1 cellular context compared by ENCODE assay signal in the genomic region with DNA sequence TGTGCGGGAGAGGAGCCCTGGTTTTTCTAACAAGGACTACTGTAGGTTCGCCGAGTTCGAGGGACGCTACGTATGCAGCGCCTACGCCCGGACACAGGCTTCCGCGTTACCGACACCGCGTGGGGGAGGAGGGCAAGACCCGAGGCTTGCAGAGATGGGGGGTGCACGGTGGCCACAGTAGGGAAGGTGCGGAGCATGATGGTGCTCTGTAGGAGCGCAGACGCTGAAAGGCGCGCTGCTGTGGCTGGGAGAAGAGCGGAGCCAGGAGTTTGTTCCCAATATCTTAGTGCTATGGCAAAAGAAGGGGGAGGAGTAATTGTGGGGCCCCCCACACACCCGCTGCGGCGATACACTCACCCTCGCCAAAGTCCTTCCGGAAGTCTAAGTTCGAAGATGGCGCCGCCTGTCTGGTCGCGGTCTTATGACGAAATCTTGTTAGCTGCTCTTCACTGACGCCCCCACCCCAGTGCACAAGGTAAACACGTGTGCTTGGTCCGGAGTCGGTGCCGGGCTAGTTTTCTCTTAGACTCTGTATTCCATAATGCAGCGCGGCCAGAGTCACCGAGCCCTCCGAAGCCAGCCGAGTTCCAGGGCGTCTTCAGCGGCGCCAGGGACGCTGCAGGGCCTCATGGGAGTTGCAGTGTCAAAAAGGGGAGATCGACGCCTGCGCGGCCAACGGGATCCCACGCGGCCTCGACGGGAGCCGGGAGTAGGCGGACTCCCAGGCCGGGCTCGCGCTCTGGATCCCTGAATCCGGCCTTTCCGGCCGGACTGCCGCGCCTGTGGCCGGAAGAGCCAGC.
TF ChIP-seq lines count a peak whose summit lies in the region.

A gene with protein sequence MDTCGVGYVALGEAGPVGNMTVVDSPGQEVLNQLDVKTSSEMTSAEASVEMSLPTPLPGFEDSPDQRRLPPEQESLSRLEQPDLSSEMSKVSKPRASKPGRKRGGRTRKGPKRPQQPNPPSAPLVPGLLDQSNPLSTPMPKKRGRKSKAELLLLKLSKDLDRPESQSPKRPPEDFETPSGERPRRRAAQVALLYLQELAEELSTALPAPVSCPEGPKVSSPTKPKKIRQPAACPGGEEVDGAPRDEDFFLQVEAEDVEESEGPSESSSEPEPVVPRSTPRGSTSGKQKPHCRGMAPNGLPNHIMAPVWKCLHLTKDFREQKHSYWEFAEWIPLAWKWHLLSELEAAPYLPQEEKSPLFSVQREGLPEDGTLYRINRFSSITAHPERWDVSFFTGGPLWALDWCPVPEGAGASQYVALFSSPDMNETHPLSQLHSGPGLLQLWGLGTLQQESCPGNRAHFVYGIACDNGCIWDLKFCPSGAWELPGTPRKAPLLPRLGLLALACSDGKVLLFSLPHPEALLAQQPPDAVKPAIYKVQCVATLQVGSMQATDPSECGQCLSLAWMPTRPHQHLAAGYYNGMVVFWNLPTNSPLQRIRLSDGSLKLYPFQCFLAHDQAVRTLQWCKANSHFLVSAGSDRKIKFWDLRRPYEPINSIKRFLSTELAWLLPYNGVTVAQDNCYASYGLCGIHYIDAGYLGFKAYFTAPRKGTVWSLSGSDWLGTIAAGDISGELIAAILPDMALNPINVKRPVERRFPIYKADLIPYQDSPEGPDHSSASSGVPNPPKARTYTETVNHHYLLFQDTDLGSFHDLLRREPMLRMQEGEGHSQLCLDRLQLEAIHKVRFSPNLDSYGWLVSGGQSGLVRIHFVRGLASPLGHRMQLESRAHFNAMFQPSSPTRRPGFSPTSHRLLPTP (minus strand): TSS at position 383 of the 800 bp plus-strand sequence. CDS start 13,210 bp downstream, outside the sequence.

TF ChIP-seq in HepG2, 621 proteins besides CTCF, POLR2A, EP300 and RAD21 (continued from another document and continues in another):
- no peak for TF ChIP-seq ZBTB40 (IDR thresholded peaks at IDR 0.05)
- peak; percentile 70 for TF ChIP-seq ZBTB40 (CRISPR knock-in tag; IDR thresholded peaks at IDR 0.05)
- peak; percentile 63; the same call in 1 of the 2 replicates for TF ChIP-seq CBX5 (CRISPR knock-in tag; IDR thresholded peaks at IDR 0.05; ENCODE audit: borderline replicate concordance)
- TF ChIP-seq FOXC1 (CRISPR knock-in tag; IDR thresholded peaks at IDR 0.05; ENCODE audit: borderline replicate concordance) = peak; percentile 89
- no peak for TF ChIP-seq SNRNP70 (IDR thresholded peaks at IDR 0.05; ENCODE audit: low read depth, low read length)
- TF ChIP-seq ZNF501 (CRISPR knock-in tag; IDR thresholded peaks at IDR 0.05) = peak; percentile 99
- TF ChIP-seq TOPORS (CRISPR knock-in tag; IDR thresholded peaks at IDR 0.05) = no peak
- peak; percentile 83; the same call in 1 of the 2 replicates for TF ChIP-seq E2F2 (CRISPR knock-in tag; IDR thresholded peaks at IDR 0.05; ENCODE audit: borderline replicate concordance)
- no peak for TF ChIP-seq BRCA1 (CRISPR knock-in tag; IDR thresholded peaks at IDR 0.05)
- TF ChIP-seq RARG (CRISPR knock-in tag; IDR thresholded peaks at IDR 0.05; ENCODE audit: low read depth) = no peak
- TF ChIP-seq, protein P1, sequence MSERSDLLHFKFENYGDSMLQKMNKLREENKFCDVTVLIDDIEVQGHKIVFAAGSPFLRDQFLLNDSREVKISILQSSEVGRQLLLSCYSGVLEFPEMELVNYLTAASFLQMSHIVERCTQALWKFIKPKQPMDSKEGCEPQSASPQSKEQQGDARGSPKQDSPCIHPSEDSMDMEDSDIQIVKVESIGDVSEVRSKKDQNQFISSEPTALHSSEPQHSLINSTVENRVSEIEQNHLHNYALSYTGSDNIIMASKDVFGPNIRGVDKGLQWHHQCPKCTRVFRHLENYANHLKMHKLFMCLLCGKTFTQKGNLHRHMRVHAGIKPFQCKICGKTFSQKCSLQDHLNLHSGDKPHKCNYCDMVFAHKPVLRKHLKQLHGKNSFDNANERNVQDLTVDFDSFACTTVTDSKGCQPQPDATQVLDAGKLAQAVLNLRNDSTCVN (CRISPR knock-in tag; IDR thresholded peaks at IDR 0.05; ENCODE audit: borderline replicate concordance) = peak; percentile 69; the same call in 1 of the 2 replicates
- peak; percentile 87 for TF ChIP-seq SMAD3 (CRISPR knock-in tag; IDR thresholded peaks at IDR 0.05)
- peak; percentile 99 for TF ChIP-seq MAZ (IDR thresholded peaks at IDR 0.05; ENCODE audit: borderline replicate concordance, low read depth, low read length)
- TF ChIP-seq MAZ (CRISPR knock-in tag; IDR thresholded peaks at IDR 0.05; ENCODE audit: low read depth) = peak; percentile 98
- peak; percentile 73 for TF ChIP-seq AGO1 (IDR thresholded peaks at IDR 0.05; ENCODE audit: low read depth, low read length, poor library complexity, severe bottlenecking)
- TF ChIP-seq TBX3 (IDR thresholded peaks at IDR 0.05; ENCODE audit: borderline replicate concordance) = peak; percentile 38; the same call in 1 of the 2 replicates
- TF ChIP-seq PRPF4 (IDR thresholded peaks at IDR 0.05; ENCODE audit: low read depth, low read length, poor library complexity, severe bottlenecking) = no peak
- TF ChIP-seq HOXA5 (CRISPR knock-in tag; IDR thresholded peaks at IDR 0.05) = peak; percentile 75; the same call in 1 of the 2 replicates
- peak; percentile 84; the same call in 1 of the 2 replicates for TF ChIP-seq CEBPB (IDR thresholded peaks at IDR 0.05; ENCODE audit: borderline replicate concordance, low read depth, low read length)
- TF ChIP-seq ARID5B (CRISPR knock-in tag; IDR thresholded peaks at IDR 0.05) = peak; percentile 35; the same call in 1 of the 2 replicates
- no peak for TF ChIP-seq MAFF (IDR thresholded peaks at IDR 0.05; ENCODE audit: low read depth, low read length)
- no peak for TF ChIP-seq ZNF260 (CRISPR knock-in tag; IDR thresholded peaks at IDR 0.05; ENCODE audit: borderline replicate concordance, low read depth)
- no peak for TF ChIP-seq NR3C1 (CRISPR knock-in tag; IDR thresholded peaks at IDR 0.05)
- peak; percentile 55; the same call in 1 of the 2 replicates for TF ChIP-seq ZNF816 (CRISPR knock-in tag; IDR thresholded peaks at IDR 0.05; ENCODE audit: borderline replicate concordance)
- 0 out of 2 replicates have a peak, but pooled peaks have one; percentile 23 for TF ChIP-seq U2AF2 (IDR thresholded peaks at IDR 0.05; ENCODE audit: low read depth, low read length)
- no peak for TF ChIP-seq LCORL (IDR thresholded peaks at IDR 0.05)
- peak; percentile 81; the same call in 1 of the 2 replicates for TF ChIP-seq LCORL (CRISPR knock-in tag; IDR thresholded peaks at IDR 0.05)
- no peak for TF ChIP-seq SMARCE1 (IDR thresholded peaks at IDR 0.05; ENCODE audit: borderline replicate concordance)
- no peak for TF ChIP-seq SCMH1 (CRISPR knock-in tag; IDR thresholded peaks at IDR 0.05; ENCODE audit: borderline replicate concordance)
- peak; percentile 55; the same call in 1 of the 2 replicates for TF ChIP-seq NFIC (IDR thresholded peaks at IDR 0.05; ENCODE audit: low read length)
- no peak for TF ChIP-seq ZNF121 (CRISPR knock-in tag; IDR thresholded peaks at IDR 0.05)
- TF ChIP-seq TBX2 (CRISPR knock-in tag; IDR thresholded peaks at IDR 0.05; ENCODE audit: borderline replicate concordance) = peak; percentile 97
- 0 out of 2 replicates have a peak, but pooled peaks have one; percentile 49 for TF ChIP-seq ZNF556 (CRISPR knock-in tag; IDR thresholded peaks at IDR 0.05; ENCODE audit: borderline replicate concordance)
- TF ChIP-seq TMF1 (CRISPR knock-in tag; IDR thresholded peaks at IDR 0.05; ENCODE audit: low read depth) = peak; percentile 59; the same call in 1 of the 2 replicates
- TF ChIP-seq ZNF264 (CRISPR knock-in tag; IDR thresholded peaks at IDR 0.05) = peak; percentile 78; the same call in 1 of the 2 replicates
- TF ChIP-seq ZSCAN29 (CRISPR knock-in tag; conservative IDR thresholded peaks at IDR 0.05) = 0 out of 2 replicates have a peak, but pooled peaks have one; percentile 50
- TF ChIP-seq IRX3 (CRISPR knock-in tag; IDR thresholded peaks at IDR 0.05; ENCODE audit: borderline replicate concordance, low read depth) = 0 out of 2 replicates have a peak, but pooled peaks have one; percentile 64
- peak in 1 of 2 experiments; percentile 91; a peak in 2 of 4 replicates for TF ChIP-seq KLF16 (CRISPR knock-in tag; IDR thresholded peaks at IDR 0.05)
- peak; percentile 70 for TF ChIP-seq PHF21A (CRISPR knock-in tag; IDR thresholded peaks at IDR 0.05)
- TF ChIP-seq ZC3H4 (CRISPR knock-in tag; IDR thresholded peaks at IDR 0.05; ENCODE audit: borderline replicate concordance) = peak; percentile 81; the same call in 1 of the 2 replicates
